18 cellular contexts compared by ENCODE assay signal in genomic region chr14:52129733-52130132, GRCh38.
"Had no signal": no experiment of that assay in that cellular context is flagged by ENCODE, and none has a peak within 500 bp of the region (broad histone marks: within the 10 kb centered on the region; RNA-seq: fewer than 3 reads in every experiment).

No MANE protein-coding gene starts in this region.

- DNase-seq: activated CD4-positive, alpha-beta T cell treated with anti-CD3 and anti-CD28 coated beads for 48 hours; activated CD8-positive, alpha-beta T cell treated with anti-CD3 and anti-CD28 coated beads for 36 hours; activated effector memory CD4-positive, alpha-beta T cell treated with anti-CD3 and anti-CD28 coated beads, Interleukin-2, amount 50 U/mL, for 16 hours; activated T-cell treated with anti-CD3 and anti-CD28 coated beads, Interleukin-2, amount 50 U/mL, for 4 hours; amniotic stem cell; cortex of kidney; effector CD8-positive, alpha-beta T cell; head of caudate nucleus; left colon; mammary epithelial cell; mucosa of descending colon; natural killer cell; psoas muscle; right lobe of liver; spleen; stimulated activated CD4-positive, alpha-beta T cell treated with anti-CD3 and anti-CD28 coated beads, Interleukin-1b, Interleukin-23, amount 100 ng/mL, for 48 hours; T-helper 2 cell had no signal

- H3K27me3 ChIP-seq: right lobe of liver, spleen had no signal

- H3K9me3 ChIP-seq: mucosa of descending colon, right lobe of liver had no signal

- ATAC-seq: activated CD8-positive, alpha-beta T cell treated with anti-CD3 and anti-CD28 coated beads for 36 hours; activated T-cell treated with anti-CD3 and anti-CD28 coated beads, Interleukin-2, amount 50 U/mL, for 4 hours; left colon; mucosa of descending colon; natural killer cell; psoas muscle; WTC11 had no signal

- H3K36me3 ChIP-seq: right lobe of liver, spleen had no signal

- H3K27ac ChIP-seq: psoas muscle, right lobe of liver, spleen had no signal

- H3K4me3 ChIP-seq: mucosa of descending colon, psoas muscle, right lobe of liver, spleen had no signal

- H3K4me1 ChIP-seq: psoas muscle, right lobe of liver had no signal
